Comparison of ENCODE assay signal across 8 cellular contexts in the genomic region with DNA sequence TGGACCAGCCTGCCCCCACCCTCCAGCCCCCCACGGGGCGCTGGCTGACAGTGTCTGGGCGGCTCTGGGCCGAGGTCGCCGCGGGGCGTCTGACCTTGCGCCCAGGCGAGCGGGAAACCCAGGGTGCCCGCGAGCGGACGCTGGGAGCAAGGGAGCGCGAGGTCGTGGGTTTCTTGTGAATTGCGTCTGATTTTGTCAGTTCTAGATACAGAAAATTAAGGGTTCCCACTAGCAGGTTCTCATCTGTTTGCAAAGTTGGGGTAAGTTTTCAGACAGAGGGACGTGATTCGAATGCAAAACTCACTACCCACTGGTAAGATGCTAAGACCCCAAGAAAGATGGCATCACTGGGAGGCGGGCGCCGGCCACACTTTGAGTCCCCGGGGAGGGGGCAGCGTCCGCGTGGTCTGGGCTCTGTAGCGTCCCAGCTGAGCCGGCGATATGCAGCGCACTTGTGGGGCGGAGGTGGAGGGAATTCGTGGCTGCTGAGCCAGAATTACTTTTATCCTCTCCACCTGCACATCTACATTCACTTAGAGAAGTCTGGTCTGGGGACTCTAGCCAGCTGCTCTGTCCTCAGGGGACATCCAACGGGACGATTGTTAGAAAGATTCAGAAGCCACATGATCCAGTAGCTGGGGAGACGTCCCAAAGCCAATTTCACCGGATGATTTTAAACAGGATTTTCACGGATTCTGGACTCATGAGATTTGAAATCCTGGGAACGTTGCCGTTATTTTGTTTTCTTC. TPM values are rescaled to one million over a fixed set of nuclear protein-coding genes. Genes with fewer than 3 reads are reported as not detected.
DNase-seq lines count a peak whose midpoint lies in the region; FAIRE-seq and TF ChIP-seq lines count a peak whose summit lies in the region.

No MANE protein-coding gene starts in this region.

- H3K27ac ChIP-seq in skin epidermis: peak overlapping the region in 19 of 21 experiments; percentile 48 to 88 (median 76)

- no peaks in the 10 kb centered on the region for H3K9me3 Mint-ChIP-seq in brain

- no peak for FAIRE-seq in GM12892 (lab: Jason Lieb, UNC)

- peak; percentile 23 for DNase-seq in GM12892 (ENCODE audit: insufficient read length)
- peak; percentile 56 for DNase-seq in HEK293T (ENCODE audit: extremely low spot score)
- DNase-seq in NCI-H524 (lab: John Stamatoyannopoulos, UW): peak; percentile 69 to 78
- DNase-seq in inferior parietal cortex (ENCODE audit: extremely low spot score): peak; percentile 58
- no peak for DNase-seq in DMS153 treated with DMSO at 0.1 percent for 48 hours (lab: John Stamatoyannopoulos, UW; ENCODE audit: unreplicated experiment)
- DNase-seq in cerebellar cortex (ENCODE audit: low spot score): no peak

- H3K36me3 Mint-ChIP-seq in brain: peaks cover 6% of the 10 kb centered on the region

- POLR2A ChIA-PET in HEK293T (lab: Yijun Ruan, JAX): interaction anchor here (0.8 to 1.3 kb wide), 4 partner anchors 10 to 59 kb away, joined by 3 to 4 read pairs (median 3); no protein-coding TSS in a partner anchor

- H3K27me3 Mint-ChIP-seq in brain: peaks cover 11% of the 10 kb centered on the region

- peaks cover 47% of the 10 kb centered on the region for H3K4me1 Mint-ChIP-seq in brain

- peak overlapping the region; percentile 39 to 62 (median 48) for H3K4me3 ChIP-seq in skin epidermis

- no peak for TF ChIP-seq POLR2A in GM12892 (IDR thresholded peaks at IDR 0.05; ENCODE audit: low read depth, low read length)

- TF ChIP-seq CTCF in brain (conservative IDR thresholded peaks at IDR 0.05): peak; percentile 10 to 54

- CTCF ChIA-PET in HEK293T (lab: Yijun Ruan, JAX): no interaction called here

- peak overlapping the region; percentile 87 to 94 (median 93) for H3K4me3 Mint-ChIP-seq in brain

- H3K27ac Mint-ChIP-seq in brain: peak overlapping the region; percentile 84 to 97 (median 92)

TF ChIP-seq in HEK293T, 16 proteins besides CTCF, POLR2A, EP300 and RAD21:
- TF ChIP-seq BHLHE40 (IDR thresholded peaks at IDR 0.05; ENCODE audit: borderline replicate concordance) (no peak), L3MBTL2 (conservative IDR thresholded peaks at IDR 0.05) (peak; percentile 72)

RNA-seq across cellular contexts. Expression of a gene that starts 1.0 kb away (rescaled TPM):
- 10.1 TPM for polyA plus RNA-seq in GM12892 (2012; ENCODE audit: missing spikeins)
- 11.6 TPM for polyA plus RNA-seq in brain (ENCODE audit: insufficient read depth, low read depth, low replicate concordance)

RNA-seq across cellular contexts. Expression of a gene that starts 32.8 kb away (rescaled TPM):
- 85.2 TPM for polyA plus RNA-seq in GM12892 (2012; ENCODE audit: missing spikeins)
- polyA plus RNA-seq in brain (ENCODE audit: insufficient read depth, low read depth, low replicate concordance): 29.3 TPM

Comparison
In these comparisons a context has a peak if more than half of its experiments do, and no peak if none do; other contexts are left out.
1. DNase-seq: peak in GM12892 (single experiment), HEK293T (single experiment), NCI-H524 (2 of 2) and inferior parietal cortex (single experiment); none in DMS153 treated with DMSO at 0.1 percent for 48 hours (single experiment) and cerebellar cortex (single experiment).